21 cellular contexts compared by ENCODE assay signal in the genomic region with DNA sequence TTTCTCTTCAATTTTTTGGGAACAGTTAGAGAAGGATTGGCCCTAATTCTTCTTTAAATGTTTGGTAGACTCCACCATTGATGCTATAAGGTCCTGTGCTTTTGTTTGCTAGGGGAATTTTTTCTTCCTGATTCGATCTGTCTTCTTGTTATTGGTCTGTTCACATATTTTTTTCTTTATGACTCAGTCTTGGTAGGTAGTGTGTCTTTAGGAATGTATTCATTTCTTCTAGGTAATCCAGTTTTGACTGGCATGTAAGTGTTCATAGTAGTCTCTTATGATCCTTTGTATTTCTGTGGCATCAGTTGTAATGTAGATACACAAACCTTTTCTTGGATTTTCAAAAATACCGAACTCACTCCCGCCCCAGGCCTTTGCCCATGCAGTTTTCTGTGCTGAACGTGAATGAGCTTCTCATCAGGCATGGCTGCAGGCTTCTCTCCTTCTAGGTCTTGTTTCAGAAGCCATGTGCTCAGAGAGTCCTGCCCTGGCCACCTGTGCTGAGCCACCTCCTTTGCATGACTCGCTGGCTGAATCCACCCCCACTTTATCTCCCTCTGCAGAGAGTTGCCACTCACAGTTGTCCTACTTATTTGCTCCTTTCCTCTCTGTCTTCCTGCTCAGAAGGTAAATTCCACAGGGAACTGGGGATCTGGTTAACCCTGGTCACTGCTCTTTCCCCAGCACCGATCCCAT.
"Had no signal": no experiment of that assay in that cellular context is flagged by ENCODE, and none has a peak within 500 bp of the region (broad histone marks: within the 10 kb centered on the region; RNA-seq: fewer than 3 reads in every experiment).

No MANE protein-coding gene starts in this region.

- H3K27me3 ChIP-seq: adrenal gland, cardiac muscle cell, left lung, spleen, upper lobe of left lung had no signal

- H3K4me1 ChIP-seq: adrenal gland, left lung, spleen, upper lobe of left lung had no signal

- H3K27ac ChIP-seq: adrenal gland, cardiac muscle cell, left lung, spleen, thoracic aorta, upper lobe of left lung, VCaP had no signal

- H3K36me3 ChIP-seq: adrenal gland, cardiac muscle cell, left lung, spleen, thoracic aorta, upper lobe of left lung had no signal

- H3K4me3 ChIP-seq: adrenal gland, cardiac muscle cell, left lung, spleen, thoracic aorta, upper lobe of left lung had no signal

- DNase-seq: activated CD4-positive, alpha-beta T cell treated with anti-CD3 and anti-CD28 coated beads, Interleukin-2, amount 50 U/mL, for 4 hours; activated CD4-positive, CD25-positive, alpha-beta regulatory T cell treated with anti-CD3 and anti-CD28 coated beads, Interleukin-2, amount 50 U/mL, for 72 hours; activated gamma-delta T cell; adrenal gland; dermis blood vessel endothelial cell; effector memory CD4-positive, alpha-beta T cell; hippocampal formation; left lung; nephron progenitor cell; nucleus accumbens; posterior cingulate gyrus; retina; spleen; stimulated activated CD4-positive, alpha-beta T cell treated with anti-CD3 and anti-CD28 coated beads, Interleukin-4, amount 100 ng/mL, for 4 hours; stimulated activated naive B cell treated with anti-CD40 and anti-IgM and Interleukin-4, amounts not matched to agents 10 μg/mL and 1 μg/mL and 100 μg/mL, for 72 hours; T-helper 2 cell; upper lobe of left lung had no signal

- H3K9me3 ChIP-seq: adrenal gland, left lung, spleen, thoracic aorta, upper lobe of left lung had no signal

- ATAC-seq: activated naive CD4-positive, alpha-beta T cell treated with anti-CD3 and anti-CD28 coated beads, Interleukin-2, amount 50 U/mL, for 72 hours; left lung had no signal
